20 cellular contexts compared by ENCODE assay signal in genomic region chr12:78149459-78149858, GRCh38.
DNase-seq lines count a peak whose midpoint lies in the region; ATAC-seq and TF ChIP-seq lines count a peak whose summit lies in the region.
"Had no signal": no experiment of that assay in that cellular context is flagged by ENCODE, and none has a peak within 500 bp of the region (broad histone marks: within the 10 kb centered on the region; RNA-seq: fewer than 3 reads in every experiment).

No MANE protein-coding gene starts in this region.

- H4K20me1 ChIP-seq in SK-N-SH (ENCODE audit: insufficient read depth), result no peaks in the 10 kb centered on the region
- H4K20me1 ChIP-seq in neural cell (ENCODE audit: insufficient read depth), result no peaks in the 10 kb centered on the region
- H4K20me1 ChIP-seq in neural progenitor cell (ENCODE audit: low read depth), result no peaks in the 10 kb centered on the region

- 37% methylated on average over 2 of the region's 2 CpGs for WGBS in SK-N-SH (ENCODE audit: low lambda C conversion rate)

- no peak overlapping the region for H3K4me3 ChIP-seq in SK-N-SH (ENCODE audit: low read depth in 2 of 2, low read length in 1 of 2)
- H3K4me3 ChIP-seq in neural cell (ENCODE audit: low read length), result peak overlapping the region; percentile 22
- no peak overlapping the region for H3K4me3 ChIP-seq in neural progenitor cell
- H3K4me3 ChIP-seq: A549, SJSA1, vagina had no signal

- H3K4me2 ChIP-seq in SK-N-SH, result no peak overlapping the region
- peak overlapping the region; percentile 30 for H3K4me2 ChIP-seq in neural cell (ENCODE audit: low read length)
- H3K4me2 ChIP-seq in neural progenitor cell, result no peak overlapping the region
- H3K4me2 ChIP-seq: A549 had no signal

- CTCF ChIA-PET in SK-N-SH (lab: Yijun Ruan, JAX), result no interaction called here

- ATAC-seq in HG03354 (IDR thresholded peaks at IDR 0.05; ENCODE audit: poor library complexity, severe bottlenecking, unreplicated experiment), result no peak
- ATAC-seq in activated naive CD4-positive, alpha-beta T cell treated with anti-CD3 and anti-CD28 coated beads, Interleukin-2, amount 50 U/mL, for 72 hours, result no peak
- ATAC-seq: A549; foreskin keratinocyte; stimulated activated naive CD8-positive, alpha-beta T cell treated with anti-CD3 and anti-CD28 coated beads, Interleukin-15, Interleukin-2, amounts not matched to agents 100 U/mL and 50 U/mL, for 24 hours had no signal

- DNase-seq in NCI-H2081 (lab: John Stamatoyannopoulos, UW), result peak; percentile 50 to 75
- no peak for DNase-seq in NCI-H2081 treated with DMSO at 0.1 percent for 48 hours (lab: John Stamatoyannopoulos, UW)
- DNase-seq in NCI-H2107 (lab: John Stamatoyannopoulos, UW), result peak; percentile 34
- peak; percentile 1 for DNase-seq in SK-N-SH
- DNase-seq in activated naive CD4-positive, alpha-beta T cell treated with anti-CD3 and anti-CD28 coated beads, Interleukin-2, amount 50 U/mL, for 72 hours (ENCODE audit: low spot score in 2 of 2), result no peak
- no peak for DNase-seq in neural progenitor cell (ENCODE audit: low spot score)
- DNase-seq: activated gamma-delta T cell; brain microvascular endothelial cell; CD4-positive, alpha-beta T cell; effector memory CD4-positive, alpha-beta T cell; foreskin keratinocyte; HFFc6; immature natural killer cell; stimulated activated naive CD8-positive, alpha-beta T cell treated with anti-CD3 and anti-CD28 coated beads, Interleukin-15, Interleukin-2, amounts not matched to agents 100 U/mL and 50 U/mL, for 24 hours had no signal

- POLR2A ChIA-PET in SK-N-SH (lab: Yijun Ruan, JAX), result no interaction called here

- no peaks in the 10 kb centered on the region for H3K9me3 ChIP-seq in SK-N-SH
- no peaks in the 10 kb centered on the region for H3K9me3 ChIP-seq in neural cell (ENCODE audit: low read length)
- H3K9me3 ChIP-seq in neural progenitor cell (ENCODE audit: low read depth), result no peaks in the 10 kb centered on the region
- H3K9me3 ChIP-seq: A549, neutrophil, SJSA1, vagina had no signal

- TF ChIP-seq CTCF in SK-N-SH (IDR thresholded peaks at IDR 0.05) (no peak), neural cell (IDR thresholded peaks at IDR 0.05; ENCODE audit: poor library complexity, severe bottlenecking) (no peak), neural progenitor cell (IDR thresholded peaks at IDR 0.05) (no peak)

- H3K79me2 ChIP-seq in SK-N-SH (ENCODE audit: insufficient read depth) (no peaks in the 10 kb centered on the region), neural cell (replicated peaks; ENCODE audit: insufficient read depth, low read length) (no peaks in the 10 kb centered on the region), neural progenitor cell (ENCODE audit: low read depth) (no peaks in the 10 kb centered on the region)

- H3K36me3 ChIP-seq in SK-N-SH (replicated peaks in 1 of 2; ENCODE audit: control insufficient read depth in 1 of 2, insufficient read depth in 2 of 2, low read length in 1 of 2), result peaks cover 0 to 27% of the 10 kb centered on the region in 2 experiments
- H3K36me3 ChIP-seq in neural cell (ENCODE audit: insufficient read depth, low read length), result no peaks in the 10 kb centered on the region
- H3K36me3 ChIP-seq in neural progenitor cell, result no peaks in the 10 kb centered on the region
- H3K36me3 ChIP-seq: brain microvascular endothelial cell, neutrophil, vagina had no signal

- peak overlapping the region; percentile 25 to 74; a peak in 2 of 4 replicates for H3K27ac ChIP-seq in SK-N-SH (ENCODE audit: low read depth in 2 of 2, low read length in 1 of 2)
- H3K27ac ChIP-seq in neural cell (ENCODE audit: low read length), result peak overlapping the region; percentile 31
- no peak overlapping the region for H3K27ac ChIP-seq in neural progenitor cell
- H3K27ac ChIP-seq: A549, brain microvascular endothelial cell, foreskin keratinocyte, neutrophil, SJSA1, vagina had no signal

- H3K27me3 ChIP-seq in SK-N-SH (ENCODE audit: insufficient read depth), result no peaks in the 10 kb centered on the region
- no peaks in the 10 kb centered on the region for H3K27me3 ChIP-seq in neural cell (ENCODE audit: insufficient read depth, low read depth, low read length)
- H3K27me3 ChIP-seq in neural progenitor cell, result no peaks in the 10 kb centered on the region
- H3K27me3 ChIP-seq: brain microvascular endothelial cell, foreskin keratinocyte, SJSA1, vagina had no signal

- H3F3A ChIP-seq in SK-N-SH (replicated peaks; ENCODE audit: insufficient read depth) (peaks cover 10% of the 10 kb centered on the region), neural cell (ENCODE audit: insufficient read depth, low read length, poor library complexity, severe bottlenecking) (no peaks in the 10 kb centered on the region), neural progenitor cell (ENCODE audit: low read depth) (no peaks in the 10 kb centered on the region)

- H3K27ac Mint-ChIP-seq in activated naive CD4-positive, alpha-beta T cell treated with anti-CD3 and anti-CD28 coated beads, Interleukin-2, amount 50 U/mL, for 72 hours, result no peak overlapping the region
- no peak overlapping the region for H3K27ac Mint-ChIP-seq in neural progenitor cell
- H3K27ac Mint-ChIP-seq: CD4-positive, alpha-beta T cell; HFFc6; immature natural killer cell had no signal

- H3K9me2 ChIP-seq in SK-N-SH (no peaks in the 10 kb centered on the region), neural cell (ENCODE audit: insufficient read depth, low read length) (no peaks in the 10 kb centered on the region)

- H3K4me1 Mint-ChIP-seq in neural progenitor cell, result peaks cover 2% of the 10 kb centered on the region
- H3K4me1 Mint-ChIP-seq: immature natural killer cell had no signal

- no peak overlapping the region for H2AFZ ChIP-seq in SK-N-SH (ENCODE audit: low read depth)
- H2AFZ ChIP-seq in neural cell (ENCODE audit: low read depth, low read length), result no peak overlapping the region
- H2AFZ ChIP-seq in neural progenitor cell (replicated peaks), result no peak overlapping the region

- H3K27me3 Mint-ChIP-seq in neural progenitor cell (ENCODE audit: insufficient read depth, low read depth), result no peaks in the 10 kb centered on the region
- H3K27me3 Mint-ChIP-seq: CD4-positive, alpha-beta T cell had no signal

- no peak overlapping the region for H3K4me3 Mint-ChIP-seq in neural progenitor cell
- H3K4me3 Mint-ChIP-seq: CD4-positive, alpha-beta T cell; HFFc6; immature natural killer cell had no signal

- H3K4me1 ChIP-seq in SK-N-SH (ENCODE audit: control insufficient read depth in 1 of 2, insufficient read depth in 2 of 2, low read depth in 1 of 2, low read length in 1 of 2), result peaks cover 8 to 12% of the 10 kb centered on the region in 2 experiments
- no peaks in the 10 kb centered on the region for H3K4me1 ChIP-seq in neural progenitor cell
- H3K4me1 ChIP-seq: A549, foreskin keratinocyte, SJSA1, vagina had no signal

- H3K9me3 Mint-ChIP-seq in activated naive CD4-positive, alpha-beta T cell treated with anti-CD3 and anti-CD28 coated beads, Interleukin-2, amount 50 U/mL, for 72 hours, result no peaks in the 10 kb centered on the region
- no peaks in the 10 kb centered on the region for H3K9me3 Mint-ChIP-seq in neural progenitor cell
- H3K9me3 Mint-ChIP-seq: CD4-positive, alpha-beta T cell; HFFc6 had no signal

- H3K9ac ChIP-seq in SK-N-SH (no peak overlapping the region), neural cell (ENCODE audit: low read length) (no peak overlapping the region), neural progenitor cell (no peak overlapping the region)

- TF ChIP-seq RAD21 in SK-N-SH (IDR thresholded peaks at IDR 0.05; ENCODE audit: low read length) (no peak), neural cell (conservative IDR thresholded peaks at IDR 0.05) (no peak)

- TF ChIP-seq EP300 in SK-N-SH (IDR thresholded peaks at IDR 0.05; ENCODE audit: borderline replicate concordance in 1 of 2, low read depth in 1 of 2, low read length in 1 of 2), result peak; percentile 26 to 41; a peak in 3 of 4 replicates
- no peak for TF ChIP-seq EP300 in neural cell (conservative IDR thresholded peaks at IDR 0.05; ENCODE audit: poor library complexity, severe bottlenecking)

- H3K36me3 Mint-ChIP-seq in activated naive CD4-positive, alpha-beta T cell treated with anti-CD3 and anti-CD28 coated beads, Interleukin-2, amount 50 U/mL, for 72 hours, result no peaks in the 10 kb centered on the region
- no peaks in the 10 kb centered on the region for H3K36me3 Mint-ChIP-seq in neural progenitor cell
- H3K36me3 Mint-ChIP-seq: immature natural killer cell had no signal

TF ChIP-seq in SK-N-SH, 30 proteins besides CTCF, POLR2A, EP300 and RAD21 (continues in another document):
- TF ChIP-seq CHD2 (IDR thresholded peaks at IDR 0.05; ENCODE audit: low read length, partially characterized antibody) (no peak), FOXJ3 (CRISPR knock-in tag; IDR thresholded peaks at IDR 0.05) (no peak), MEF2A (IDR thresholded peaks at IDR 0.05; ENCODE audit: borderline replicate concordance, low read depth) (no peak), USF1 (IDR thresholded peaks at IDR 0.05; ENCODE audit: borderline replicate concordance, low read depth) (no peak), NFIC (IDR thresholded peaks at IDR 0.05; ENCODE audit: borderline replicate concordance) (peak; percentile 71)

TF ChIP-seq in neural cell, 6 proteins besides CTCF, POLR2A, EP300 and RAD21 (continues in another document):
- TF ChIP-seq REST (IDR thresholded peaks at IDR 0.05; ENCODE audit: borderline replicate concordance) (no peak), SMC3 (conservative IDR thresholded peaks at IDR 0.05; ENCODE audit: poor library complexity) (no peak), EZH2 (IDR thresholded peaks at IDR 0.05; ENCODE audit: borderline replicate concordance, insufficient read depth, low read length, poor library complexity, severe bottlenecking) (no peak)

Comparison
In these comparisons a context has a peak if more than half of its experiments do, and no peak if none do; other contexts are left out.
1. DNase-seq: peak in NCI-H2081 (2 of 2), NCI-H2107 (single experiment) and SK-N-SH (single experiment); none in NCI-H2081 treated with DMSO at 0.1 percent for 48 hours (single experiment), activated naive CD4-positive, alpha-beta T cell treated with anti-CD3 and anti-CD28 coated beads, Interleukin-2, amount 50 U/mL, for 72 hours (0 of 2) and neural progenitor cell (single experiment).